In genomic region chr17:47732399-47733046, GRCh38 we compare ENCODE assay signal across 9 cellular contexts. TPM values are rescaled to one million over a fixed set of nuclear protein-coding genes. Genes with fewer than 3 reads are reported as not detected.
A peak's percentile ranks its signal among the peaks of the same experiment; 100 is the strongest.
DNase-seq lines count a peak whose midpoint lies in the region; ATAC-seq and TF ChIP-seq lines count a peak whose summit lies in the region.
"Had no signal": no experiment of that assay in that cellular context is flagged by ENCODE, and none has a peak within 500 bp of the region (broad histone marks: within the 10 kb centered on the region; RNA-seq: fewer than 3 reads in every experiment).

No MANE protein-coding gene starts in this region.

- no peak overlapping the region for H3K9ac ChIP-seq in BLaER1
- no peak overlapping the region for H3K9ac ChIP-seq in HUES48 (ENCODE audit: low read depth, low read length)

- intact Hi-C loops in ascending aorta (cut with DNase I): no loop called here

- H3K27me3 ChIP-seq in BLaER1: peaks cover 26% of the 10 kb centered on the region
- peaks cover 76% of the 10 kb centered on the region for H3K27me3 ChIP-seq in HUES48 (ENCODE audit: control insufficient read depth, insufficient read depth, low read length)
- H3K27me3 ChIP-seq in ascending aorta: peaks cover 18% of the 10 kb centered on the region

- DNase-seq in ascending aorta (ENCODE audit: low spot score in 2 of 2): no peak
- peak; percentile 51 for DNase-seq in natural killer cell treated with Interleukin-12 subunit alpha and Interleukin-12 subunit beta and Interleukin-15 and Interleukin-18, amount 100 ng/mL, for 72 hours (ENCODE audit: low spot score)
- DNase-seq in activated CD4-positive, CD25-positive, alpha-beta regulatory T cell (lab: John Stamatoyannopoulos, UW): no peak

- no peaks in the 10 kb centered on the region for H3K9me3 Mint-ChIP-seq in natural killer cell treated with Interleukin-12 subunit alpha and Interleukin-12 subunit beta and Interleukin-15 and Interleukin-18, amount 100 ng/mL, for 72 hours

- no peaks in the 10 kb centered on the region for H4K20me1 ChIP-seq in BLaER1

- H3K9me3 ChIP-seq in BLaER1: no peaks in the 10 kb centered on the region
- H3K9me3 ChIP-seq in HUES48 (ENCODE audit: control insufficient read depth, insufficient read depth, low read length): no peaks in the 10 kb centered on the region
- H3K9me3 ChIP-seq in ascending aorta: no peaks in the 10 kb centered on the region
- H3K9me3 ChIP-seq: body of pancreas had no signal

- H3K4me3 ChIP-seq in BLaER1 (no peak overlapping the region), HUES48 (ENCODE audit: low read depth, low read length) (peak overlapping the region; percentile 63; the same call in 1 of the 2 replicates), ascending aorta (peak overlapping the region; percentile 20 to 63)
- H3K4me3 ChIP-seq: body of pancreas had no signal

- peak overlapping the region; percentile 91 for H3K4me2 ChIP-seq in BLaER1

- TF ChIP-seq CTCF in ascending aorta (IDR thresholded peaks at IDR 0.05): no peak

- peaks cover 27% of the 10 kb centered on the region for H3K36me3 Mint-ChIP-seq in natural killer cell treated with Interleukin-12 subunit alpha and Interleukin-12 subunit beta and Interleukin-15 and Interleukin-18, amount 100 ng/mL, for 72 hours

- H3K4me1 Mint-ChIP-seq in natural killer cell treated with Interleukin-12 subunit alpha and Interleukin-12 subunit beta and Interleukin-15 and Interleukin-18, amount 100 ng/mL, for 72 hours (ENCODE audit: low read depth in 2 of 2): peaks cover 64 to 66% of the 10 kb centered on the region in 2 donors

- ATAC-seq in natural killer cell treated with Interleukin-12 subunit alpha and Interleukin-12 subunit beta and Interleukin-15 and Interleukin-18, amount 100 ng/mL, for 72 hours: no peak
- ATAC-seq in HG03039 (IDR thresholded peaks at IDR 0.05; ENCODE audit: unreplicated experiment) (no peak), GM18520 (IDR thresholded peaks at IDR 0.05; ENCODE audit: unreplicated experiment) (no peak), GM21717 (IDR thresholded peaks at IDR 0.05; ENCODE audit: unreplicated experiment) (no peak)

- H3K27ac ChIP-seq in BLaER1 (no peak overlapping the region), HUES48 (ENCODE audit: low read depth, low read length) (no peak overlapping the region), ascending aorta (no peak overlapping the region)
- H3K27ac ChIP-seq: body of pancreas had no signal

- peak overlapping the region; percentile 96 for H3K4me3 Mint-ChIP-seq in natural killer cell treated with Interleukin-12 subunit alpha and Interleukin-12 subunit beta and Interleukin-15 and Interleukin-18, amount 100 ng/mL, for 72 hours

- H3K4me1 ChIP-seq in BLaER1: peaks cover 65% of the 10 kb centered on the region
- peaks cover 5% of the 10 kb centered on the region; the same call in 1 of the 2 replicates for H3K4me1 ChIP-seq in HUES48 (ENCODE audit: control insufficient read depth, insufficient read depth, low read length)
- no peaks in the 10 kb centered on the region for H3K4me1 ChIP-seq in ascending aorta

- H3K27ac Mint-ChIP-seq in natural killer cell treated with Interleukin-12 subunit alpha and Interleukin-12 subunit beta and Interleukin-15 and Interleukin-18, amount 100 ng/mL, for 72 hours: peak overlapping the region; percentile 92 to 97

- no peaks in the 10 kb centered on the region for H3K27me3 Mint-ChIP-seq in natural killer cell treated with Interleukin-12 subunit alpha and Interleukin-12 subunit beta and Interleukin-15 and Interleukin-18, amount 100 ng/mL, for 72 hours

- H3K36me3 ChIP-seq in BLaER1: no peaks in the 10 kb centered on the region
- H3K36me3 ChIP-seq in HUES48 (ENCODE audit: control insufficient read depth, insufficient read depth, low read length): no peaks in the 10 kb centered on the region
- H3K36me3 ChIP-seq in ascending aorta: no peaks in the 10 kb centered on the region

RNA-seq across cellular contexts. Expression of gene TBX21, which starts 0.5 kb away (rescaled TPM):
- total RNA-seq in ascending aorta: not detected
- total RNA-seq in natural killer cell treated with Interleukin-12 subunit alpha and Interleukin-12 subunit beta and Interleukin-15 and Interleukin-18, amount 100 ng/mL, for 72 hours: 100 to 1,000 TPM; 234 to 437 TPM

RNA-seq across cellular contexts. Expression of gene TBKBP1, which starts 38.6 kb away (rescaled TPM):
- total RNA-seq in ascending aorta: 18.3 TPM
- total RNA-seq in natural killer cell treated with Interleukin-12 subunit alpha and Interleukin-12 subunit beta and Interleukin-15 and Interleukin-18, amount 100 ng/mL, for 72 hours: 10 to 100 TPM; 13.1 to 22.6 TPM

Comparison
In these comparisons a context has a peak if more than half of its experiments do, and no peak if none do; other contexts are left out.
1. RNA of gene TBX21, which starts 0.5 kb away (total RNA-seq): 234 to 437 TPM in natural killer cell treated with Interleukin-12 subunit alpha and Interleukin-12 subunit beta and Interleukin-15 and Interleukin-18, amount 100 ng/mL, for 72 hours; not detected in ascending aorta (single experiment); every median in the first group is over 100 times any median in the second.